1 cellular context compared by ENCODE assay signal in genomic region chr7:24786306-24786705, GRCh38.
TF ChIP-seq lines count a peak whose summit lies in the region.

No MANE protein-coding gene starts in this region.

TF ChIP-seq in IMR-90, 13 proteins besides CTCF, POLR2A, EP300 and RAD21 (continued from another document):
- TF ChIP-seq MAFK (IDR thresholded peaks at IDR 0.05; ENCODE audit: low read depth, low read length) (no peak), CHD1 (IDR thresholded peaks at IDR 0.05; ENCODE audit: low read depth, low read length) (no peak), NFE2L2 (IDR thresholded peaks at IDR 0.05; ENCODE audit: low read depth, low read length) (no peak), CEBPB (IDR thresholded peaks at IDR 0.05; ENCODE audit: low read depth, low read length) (no peak), MXI1 (IDR thresholded peaks at IDR 0.05; ENCODE audit: borderline replicate concordance, low read depth, low read length) (no peak), SMC3 (IDR thresholded peaks at IDR 0.05; ENCODE audit: low read depth, low read length) (no peak), RFX5 (IDR thresholded peaks at IDR 0.05; ENCODE audit: low read depth, low read length) (no peak), RCOR1 (IDR thresholded peaks at IDR 0.05; ENCODE audit: insufficient replicate concordance, low read length) (no peak), BHLHE40 (IDR thresholded peaks at IDR 0.05; ENCODE audit: low read depth, low read length) (no peak), ELK1 (IDR thresholded peaks at IDR 0.05; ENCODE audit: borderline replicate concordance, low read depth, low read length) (no peak), FOS (IDR thresholded peaks at IDR 0.05; ENCODE audit: low read depth, low read length) (no peak)
